ENCODE assay signal across 25 cellular contexts in genomic region chr17:60637683-60638082, GRCh38. TPM values are rescaled to one million over a fixed set of nuclear protein-coding genes. Genes with fewer than 3 reads are reported as not detected.
DNase-seq lines count a peak whose midpoint lies in the region; FAIRE-seq and TF ChIP-seq lines count a peak whose summit lies in the region.
"Had no signal": no experiment of that assay in that cellular context is flagged by ENCODE, and none has a peak within 500 bp of the region (broad histone marks: within the 10 kb centered on the region; RNA-seq: fewer than 3 reads in every experiment).

No MANE protein-coding gene starts in this region.

- H3K36me3 ChIP-seq in CD8-positive, alpha-beta memory T cell (ENCODE audit: insufficient read depth, low read length), result no peaks in the 10 kb centered on the region
- peaks cover 2% of the 10 kb centered on the region in 2 donors for H3K36me3 ChIP-seq in kidney (ENCODE audit: control insufficient read depth in 1 of 2, insufficient read depth in 2 of 2, low read length in 2 of 2)
- peaks cover 11% of the 10 kb centered on the region for H3K36me3 ChIP-seq in A673 (ENCODE audit: insufficient read depth, low read length, poor library complexity, severe bottlenecking)

- H3K9me3 ChIP-seq in CD8-positive, alpha-beta memory T cell (ENCODE audit: low read length), result no peaks in the 10 kb centered on the region
- no peaks in the 10 kb centered on the region for H3K9me3 ChIP-seq in kidney (ENCODE audit: control insufficient read depth in 1 of 2, low read length in 2 of 2)
- H3K9me3 ChIP-seq in A673 (ENCODE audit: low read depth, low read length, poor library complexity, severe bottlenecking), result no peaks in the 10 kb centered on the region
- H3K9me3 ChIP-seq: BLaER1, Caco-2, HAP-1 had no signal

- H3K4me3 ChIP-seq in CD8-positive, alpha-beta memory T cell (ENCODE audit: low read length), result no peak overlapping the region
- H3K4me3 ChIP-seq in kidney (ENCODE audit: low read length in 2 of 2), result no peak overlapping the region
- H3K4me3 ChIP-seq in A673 (ENCODE audit: low read depth, low read length, poor library complexity, severe bottlenecking), result no peak overlapping the region
- H3K4me3 ChIP-seq: BLaER1, HAP-1 had no signal

- no TSS peak for BruUV-seq in A673 (replicated peaks; lab: Mats Ljungman, UMichigan)

- no peaks in the 10 kb centered on the region for H3K27me3 Mint-ChIP-seq in T-helper 1 cell treated with Interleukin-12 subunit alpha and Interleukin-12 subunit beta and Interleukin-4 antibody, amounts not matched to agents 30 μg/mL and 1 μg/mL, for 36 hours (ENCODE audit: low read depth)
- no peaks in the 10 kb centered on the region for H3K27me3 Mint-ChIP-seq in CD8-positive, alpha-beta memory T cell
- H3K27me3 Mint-ChIP-seq in brain, result no peaks in the 10 kb centered on the region
- no peaks in the 10 kb centered on the region for H3K27me3 Mint-ChIP-seq in osteocyte (ENCODE audit: unreplicated experiment)
- H3K27me3 Mint-ChIP-seq: CD4-positive, CD25-positive, alpha-beta regulatory T cell had no signal

- no peak overlapping the region for H3K27ac ChIP-seq in CD8-positive, alpha-beta memory T cell (ENCODE audit: low read depth, low read length)
- H3K27ac ChIP-seq in kidney (ENCODE audit: low read depth in 2 of 2, low read length in 2 of 2), result no peak overlapping the region
- H3K27ac ChIP-seq in A673 (ENCODE audit: low read depth, low read length, poor library complexity, severe bottlenecking), result no peak overlapping the region
- H3K27ac ChIP-seq: BLaER1, HL-60 had no signal

- no peak overlapping the region for H3K9ac ChIP-seq in kidney (ENCODE audit: low read length in 2 of 2)
- H3K9ac ChIP-seq: BLaER1 had no signal

- POLR2A ChIA-PET in CD8-positive, alpha-beta memory T cell (lab: Charles Lee), result no interaction called here
- POLR2A ChIA-PET in A673 (lab: Charles Lee; ENCODE audit: low non-redundant PET), result no interaction called here

- peak overlapping the region; percentile 29 for H3K27ac Mint-ChIP-seq in T-helper 1 cell treated with Interleukin-12 subunit alpha and Interleukin-12 subunit beta and Interleukin-4 antibody, amounts not matched to agents 30 μg/mL and 1 μg/mL, for 36 hours
- H3K27ac Mint-ChIP-seq in CD8-positive, alpha-beta memory T cell, result peak overlapping the region in 5 of 8 donors; percentile 1 to 75 (median 30)
- H3K27ac Mint-ChIP-seq in brain (peak overlapping the region in 3 of 5 experiments; percentile 1 to 64 (median 10)), osteocyte (ENCODE audit: unreplicated experiment) (peak overlapping the region; percentile 50)

- intact Hi-C loops in kidney (cut with DNase I), result no loop called here
- intact Hi-C loops in A673 (cut with micrococcal nuclease; ENCODE audit: unreplicated experiment), result loop anchor here (2.0 to 10.0 kb wide), 2 partner anchors 201 to 493 kb away; partner anchors contain the start of gene CA4

- CTCF ChIA-PET in CD8-positive, alpha-beta memory T cell (lab: Charles Lee), result interaction anchor here (1.0 to 2.1 kb wide), 10 partner anchors 15 to 68 kb away, joined by 3 to 6 read pairs (median 4); no protein-coding TSS in a partner anchor
- CTCF ChIA-PET in A673 (lab: Charles Lee), result no interaction called here

- DNase-seq in T-helper 1 cell, result no peak
- no peak for DNase-seq in CD8-positive, alpha-beta memory T cell
- no peak for DNase-seq in osteocyte (ENCODE audit: extremely low spot score, unreplicated experiment)
- DNase-seq in kidney, result no peak
- no peak for DNase-seq in A673 (ENCODE audit: low spot score)
- DNase-seq in activated CD4-positive, alpha-beta T cell treated with anti-CD3 and anti-CD28 coated beads, Interleukin-2, amount 50 U/mL, for 48 hours, result no peak
- DNase-seq: Caco-2; CD4-positive, CD25-positive, alpha-beta regulatory T cell; EL; GDM1; GOT3; NCI-H1048; NCI-H1417; NCI-H1694 treated with DMSO at 0.1 percent for 48 hours; NCI-H2081; NCI-H2171 treated with DMSO at 0.1 percent for 48 hours; NCI-H524 treated with DMSO at 0.1 percent for 48 hours; NCI-H774; PC-3 had no signal

- TF ChIP-seq CTCF in brain (conservative IDR thresholded peaks at IDR 0.05) (no peak), osteocyte (IDR thresholded peaks at IDR 0.05) (no peak), kidney (IDR thresholded peaks at IDR 0.05; ENCODE audit: borderline replicate concordance, extremely low read depth, insufficient read depth) (no peak), A673 (conservative IDR thresholded peaks at IDR 0.05; ENCODE audit: low read depth, low read length) (no peak)

- H3K4me1 ChIP-seq in CD8-positive, alpha-beta memory T cell (ENCODE audit: insufficient read depth, low read length), result no peaks in the 10 kb centered on the region
- H3K4me1 ChIP-seq in kidney (ENCODE audit: control insufficient read depth in 1 of 2, insufficient read depth in 1 of 2, low read depth in 1 of 2, low read length in 2 of 2), result no peaks in the 10 kb centered on the region
- peaks cover 7% of the 10 kb centered on the region for H3K4me1 ChIP-seq in A673 (ENCODE audit: insufficient read depth, low read length, poor library complexity, severe bottlenecking)
- H3K4me1 ChIP-seq: Caco-2 had no signal

- no peak for FAIRE-seq in kidney (lab: Jason Lieb, UNC)
- FAIRE-seq: GM12891 had no signal

- no peaks in the 10 kb centered on the region for H3K4me1 Mint-ChIP-seq in T-helper 1 cell treated with Interleukin-12 subunit alpha and Interleukin-12 subunit beta and Interleukin-4 antibody, amounts not matched to agents 30 μg/mL and 1 μg/mL, for 36 hours (ENCODE audit: low read depth)
- peaks cover 6 to 14% (median 8%) of the 10 kb centered on the region in 3 donors for H3K4me1 Mint-ChIP-seq in CD8-positive, alpha-beta memory T cell
- H3K4me1 Mint-ChIP-seq in brain, result peaks cover 12% of the 10 kb centered on the region
- H3K4me1 Mint-ChIP-seq in osteocyte (ENCODE audit: unreplicated experiment), result peaks cover 10% of the 10 kb centered on the region

- H3K4me3 Mint-ChIP-seq in T-helper 1 cell treated with Interleukin-12 subunit alpha and Interleukin-12 subunit beta and Interleukin-4 antibody, amounts not matched to agents 30 μg/mL and 1 μg/mL, for 36 hours, result no peak overlapping the region
- H3K4me3 Mint-ChIP-seq in CD8-positive, alpha-beta memory T cell, result no peak overlapping the region
- H3K4me3 Mint-ChIP-seq in brain, result no peak overlapping the region
- no peak overlapping the region for H3K4me3 Mint-ChIP-seq in osteocyte (ENCODE audit: unreplicated experiment)
- H3K4me3 Mint-ChIP-seq: CD4-positive, CD25-positive, alpha-beta regulatory T cell had no signal

- H3K36me3 Mint-ChIP-seq in T-helper 1 cell treated with Interleukin-12 subunit alpha and Interleukin-12 subunit beta and Interleukin-4 antibody, amounts not matched to agents 30 μg/mL and 1 μg/mL, for 36 hours (ENCODE audit: low read depth), result peaks cover 6% of the 10 kb centered on the region
- peaks cover 0 to 58% (median 5%) of the 10 kb centered on the region in 3 donors for H3K36me3 Mint-ChIP-seq in CD8-positive, alpha-beta memory T cell
- H3K36me3 Mint-ChIP-seq in brain (peaks cover 60% of the 10 kb centered on the region), osteocyte (ENCODE audit: unreplicated experiment) (peaks cover 23% of the 10 kb centered on the region)

- no peaks in the 10 kb centered on the region for H3K9me3 Mint-ChIP-seq in T-helper 1 cell treated with Interleukin-12 subunit alpha and Interleukin-12 subunit beta and Interleukin-4 antibody, amounts not matched to agents 30 μg/mL and 1 μg/mL, for 36 hours
- H3K9me3 Mint-ChIP-seq in CD8-positive, alpha-beta memory T cell, result no peaks in the 10 kb centered on the region
- H3K9me3 Mint-ChIP-seq in brain (no peaks in the 10 kb centered on the region), osteocyte (ENCODE audit: unreplicated experiment) (no peaks in the 10 kb centered on the region)
- H3K9me3 Mint-ChIP-seq: CD4-positive, CD25-positive, alpha-beta regulatory T cell had no signal

- no peaks in the 10 kb centered on the region for H3K27me3 ChIP-seq in CD8-positive, alpha-beta memory T cell (ENCODE audit: insufficient read depth, low read length, poor library complexity, severe bottlenecking)
- H3K27me3 ChIP-seq in A673 (replicated peaks; ENCODE audit: insufficient read depth, low read depth, low read length, poor library complexity), result no peaks in the 10 kb centered on the region
- H3K27me3 ChIP-seq: BLaER1 had no signal

RNA-seq across cellular contexts. Expression of gene PPM1D, which starts 37.7 kb away (rescaled TPM):
- 10 to 100 TPM; 17.8 to 19.0 TPM for total RNA-seq in CD8-positive, alpha-beta memory T cell
- polyA plus RNA-seq in CD8-positive, alpha-beta memory T cell, result 13.1 TPM
- 14.6 TPM for polyA plus RNA-seq in brain (ENCODE audit: insufficient read depth, low read depth, low replicate concordance)
- total RNA-seq in osteocyte, result 21.1 and 22.1 TPM in 2 replicates
- total RNA-seq in kidney, result 16.6 TPM
- 4.5 TPM for polyA plus RNA-seq in kidney (ENCODE audit: insufficient read depth, low read depth, low replicate concordance)
- total RNA-seq in A673 (2021), result 17.1 and 17.8 TPM in 2 replicates

RNA-seq across cellular contexts. Expression of gene BCAS3, which starts 40.0 kb away (rescaled TPM):
- total RNA-seq in CD8-positive, alpha-beta memory T cell, result 10 to 100 TPM; 10.7 to 13.5 TPM
- 35.3 TPM for polyA plus RNA-seq in CD8-positive, alpha-beta memory T cell
- polyA plus RNA-seq in brain (ENCODE audit: insufficient read depth, low read depth, low replicate concordance), result 56.2 TPM
- total RNA-seq in osteocyte, result 35.7 and 43.4 TPM in 2 replicates
- total RNA-seq in kidney, result 44.1 TPM
- 18.3 TPM for polyA plus RNA-seq in kidney (ENCODE audit: insufficient read depth, low read depth, low replicate concordance)
- total RNA-seq in A673 (2021), result 14.4 and 23.4 TPM in 2 replicates
